Comparison of ENCODE assay signal across 27 cellular contexts in genomic region chr14:103725001-103725682, GRCh38. TPM values are rescaled to one million over a fixed set of nuclear protein-coding genes. Genes with fewer than 3 reads are reported as not detected.
DNase-seq lines count a peak whose midpoint lies in the region; ATAC-seq, FAIRE-seq and TF ChIP-seq lines count a peak whose summit lies in the region.
"Had no signal": no experiment of that assay in that cellular context is flagged by ENCODE, and none has a peak within 500 bp of the region (broad histone marks: within the 10 kb centered on the region; RNA-seq: fewer than 3 reads in every experiment).

No MANE protein-coding gene starts in this region.

- DNase-seq in HepG2 (ENCODE audit: low spot score) (no peak), right lobe of liver (no peak), H1 (ENCODE audit: low read depth in 1 of 2, low spot score in 2 of 2) (no peak), sigmoid colon (no peak), vagina (ENCODE audit: extremely low spot score in 2 of 2) (no peak), T1000 (lab: John Stamatoyannopoulos, UW) (no peak)
- DNase-seq: activated CD4-positive, CD25-positive, alpha-beta regulatory T cell; activated naive CD4-positive, alpha-beta T cell treated with Interleukin-2 at 50 U/mL for 16 hours; DMS 273 treated with DMSO at 0.1 percent for 48 hours; GOT3; KBM-7; mesenchymal stem cell; NCI-H1092 treated with DMSO at 0.1 percent for 48 hours; NCI-H187; NCI-H2171 treated with DMSO at 0.1 percent for 48 hours; NCI-H510A; stimulated activated CD4-positive, alpha-beta T cell treated with anti-CD3 and anti-CD28 coated beads, Interleukin-4, amount 100 ng/mL, for 4 hours; T-helper 1 cell had no signal

- WGBS in HepG2 (ENCODE audit: low lambda C conversion rate), result 80% methylated on average over 1 of the region's 29 CpGs
- no CpG with 5 or more reads among the region's 29 CpGs for WGBS in right lobe of liver (ENCODE audit: insufficient coverage, low coverage, low lambda C conversion rate, missing lambda C conversion rate)
- 92% methylated on average over 29 of the region's 29 CpGs; no CpG with 5 or more reads in 1 of the 2 experiments for WGBS in H1 (ENCODE audit: extremely low coverage in 1 of 2, insufficient coverage in 1 of 2, insufficient read length in 1 of 2, insufficient replicate concordance in 2 of 2, low coverage in 1 of 2, low lambda C conversion rate in 2 of 2, missing lambda C conversion rate in 1 of 2), 2 experiments
- WGBS in sigmoid colon, 2 donors, result 95 to 96% methylated on average over 29 of the region's 29 CpGs

- no peak overlapping the region for H2BK20ac ChIP-seq in H1 (ENCODE audit: low read length)

- no peak overlapping the region for H2AK5ac ChIP-seq in H1 (ENCODE audit: low read depth, low read length)

- intact Hi-C loops in HepG2 (cut with micrococcal nuclease; ENCODE audit: unreplicated experiment), result no loop called here
- intact Hi-C loops in right lobe of liver (cut with DNase I), result no loop called here
- intact Hi-C loops in sigmoid colon (cut with DNase I), result no loop called here
- intact Hi-C loops in vagina (cut with DNase I), result no loop called here

- no TSS peak for BruUV-seq in HepG2 (replicated peaks; lab: Mats Ljungman, UMichigan)

- H3K79me1 ChIP-seq in H1 (ENCODE audit: low read depth, low read length), result peaks cover 14% of the 10 kb centered on the region

- H3K27me3 ChIP-seq in HepG2 (ENCODE audit: control insufficient read depth in 1 of 2, insufficient read depth in 2 of 2, low read length in 2 of 2) (no peaks in the 10 kb centered on the region), right lobe of liver (no peaks in the 10 kb centered on the region), H1 (replicated peaks in 1 of 4; ENCODE audit: control insufficient read depth in 3 of 4, extremely low read depth in 1 of 4, insufficient read depth in 3 of 4, low read length in 3 of 4) (no peaks in the 10 kb centered on the region), sigmoid colon (no peaks in the 10 kb centered on the region), vagina (no peaks in the 10 kb centered on the region)

- no peaks in the 10 kb centered on the region for H3K4me1 ChIP-seq in HepG2 (ENCODE audit: insufficient read depth, low read length)
- peaks cover 0 to 23% (median 6%) of the 10 kb centered on the region in 4 donors for H3K4me1 ChIP-seq in right lobe of liver
- H3K4me1 ChIP-seq in H1 (replicated peaks in 1 of 4; ENCODE audit: control insufficient read depth in 3 of 4, insufficient read depth in 4 of 4, low read length in 3 of 4), result peaks cover 0 to 3% (median 0%) of the 10 kb centered on the region in 4 experiments; a peak in 1 of 7 replicates
- peaks cover 0 to 48% (median 40%) of the 10 kb centered on the region in 4 donors for H3K4me1 ChIP-seq in sigmoid colon
- peaks cover 63% of the 10 kb centered on the region for H3K4me1 ChIP-seq in vagina

- H4K91ac ChIP-seq in H1 (replicated peaks; ENCODE audit: insufficient read length, low read length), result no peak overlapping the region

- H3K27me3 Mint-ChIP-seq in activated T-helper 17 cell treated with anti-CD3 and anti-CD28 coated beads, Interleukin-2, amount 50 U/mL, for 72 hours, result no peaks in the 10 kb centered on the region
- H3K27me3 Mint-ChIP-seq: brain had no signal

- H3K36me3 ChIP-seq in HepG2 (replicated peaks in 1 of 2; ENCODE audit: control insufficient read depth in 1 of 2, insufficient read depth in 2 of 2, low read length in 2 of 2), result peaks cover 12 to 41% of the 10 kb centered on the region in 2 experiments
- peaks cover 0 to 15% (median 0%) of the 10 kb centered on the region in 4 donors for H3K36me3 ChIP-seq in right lobe of liver
- H3K36me3 ChIP-seq in H1 (ENCODE audit: control insufficient read depth in 2 of 4, insufficient read depth in 4 of 4, low read length in 3 of 4), result peaks cover 4 to 19% (median 10%) of the 10 kb centered on the region in 4 experiments; a peak in 6 of 8 replicates
- peaks cover 15 to 41% (median 17%) of the 10 kb centered on the region in 4 donors for H3K36me3 ChIP-seq in sigmoid colon
- H3K36me3 ChIP-seq in vagina, result peaks cover 0 to 25% of the 10 kb centered on the region in 2 donors

- POLR2A ChIA-PET in HepG2 (lab: Yijun Ruan, JAX), result no interaction called here
- POLR2A ChIA-PET in H1 (lab: Charles Lee; ENCODE audit: partially characterized antibody), result interaction anchor here (1.4 to 2.4 kb wide), 3 partner anchors 9 to 21 kb away, joined by 3 to 9 read pairs (median 5); partner anchors contain the start of genes XRCC3 and ZFYVE21

- no peak overlapping the region for H3K9ac ChIP-seq in HepG2 (ENCODE audit: insufficient read depth, low read depth, low read length)
- no peak overlapping the region for H3K9ac ChIP-seq in H1 (replicated peaks in 1 of 4; ENCODE audit: extremely low read depth in 1 of 4, low read depth in 3 of 4, low read length in 3 of 4)

- FAIRE-seq in HepG2 (lab: Jason Lieb, UNC) (no peak), H1 (lab: Jason Lieb, UNC) (no peak)
- FAIRE-seq: A549, HTR-8/SVneo had no signal

- H3K27ac ChIP-seq in HepG2 (ENCODE audit: extremely low read length, insufficient read depth, low read length) (no peak overlapping the region), right lobe of liver (no peak overlapping the region), H1 (ENCODE audit: low read depth, low read length) (no peak overlapping the region), sigmoid colon (peak overlapping the region; percentile 76 to 85 (median 82)), vagina (peak overlapping the region; percentile 92)
- H3K27ac ChIP-seq: A549, SK-N-MC had no signal

- CTCF ChIA-PET in HepG2 (lab: Yijun Ruan, JAX; ENCODE audit: low intra/inter-chr PET ratio, low total read pairs), result no interaction called here
- CTCF ChIA-PET in H1 (lab: Charles Lee; ENCODE audit: partially characterized antibody), result no interaction called here

- H3K79me2 ChIP-seq in HepG2 (ENCODE audit: insufficient read depth, low read length) (peaks cover 45% of the 10 kb centered on the region), H1 (ENCODE audit: control insufficient read depth in 1 of 2, insufficient read depth in 2 of 2, low read length in 2 of 2) (peaks cover 0 to 41% of the 10 kb centered on the region in 2 experiments; a peak in 2 of 4 replicates)

- H4K20me1 ChIP-seq in HepG2 (ENCODE audit: insufficient read depth, low read length) (no peaks in the 10 kb centered on the region), H1 (replicated peaks in 1 of 2; ENCODE audit: control insufficient read depth in 1 of 2, insufficient read depth in 2 of 2, low read length in 2 of 2) (peaks cover 15 to 24% of the 10 kb centered on the region in 2 experiments)

- no peak for TF ChIP-seq POLR2A in HepG2 (IDR thresholded peaks at IDR 0.05; ENCODE audit: insufficient read depth in 1 of 2, low read depth in 2 of 2, low read length in 2 of 2)
- TF ChIP-seq POLR2A in right lobe of liver (IDR thresholded peaks at IDR 0.05), result no peak
- TF ChIP-seq POLR2A in H1 (IDR thresholded peaks at IDR 0.05; ENCODE audit: control extremely low read depth in 1 of 2, low read depth in 2 of 2, low read length in 2 of 2), result no peak
- TF ChIP-seq POLR2A in sigmoid colon (IDR thresholded peaks at IDR 0.05), result no peak
- TF ChIP-seq POLR2A in vagina (IDR thresholded peaks at IDR 0.05), result no peak

- in situ Hi-C loops in HepG2 (cut with HindIII; ENCODE audit: extremely low pct_ligation_motif_present, low pct_unique_long_range_greater_than_20kb), result no loop called here

- peak overlapping the region; percentile 30 for H3K56ac ChIP-seq in H1 (replicated peaks; ENCODE audit: insufficient read length, low read depth, low read length)

- H3K14ac ChIP-seq in H1 (ENCODE audit: insufficient read length), result no peak overlapping the region

- H3K18ac ChIP-seq in H1 (ENCODE audit: extremely low read depth, low read length), result no peak overlapping the region

- no peak overlapping the region; the same call in 1 of the 2 replicates for H4K8ac ChIP-seq in H1 (ENCODE audit: extremely low read depth, insufficient read depth, low read length)

- ATAC-seq in HepG2 (no peak), right lobe of liver (no peak), HG02642 (IDR thresholded peaks at IDR 0.05; ENCODE audit: poor library complexity, unreplicated experiment) (no peak)
- no peak for ATAC-seq in activated T-helper 17 cell treated with anti-CD3 and anti-CD28 coated beads, Interleukin-2, amount 50 U/mL, for 72 hours (replicated peaks)
- ATAC-seq: A549; CD8-positive, alpha-beta T cell; left lobe of liver had no signal

- H3K4ac ChIP-seq in H1 (replicated peaks; ENCODE audit: insufficient read length, low read depth, low read length), result no peak overlapping the region

- no peak for TF ChIP-seq RAD21 in HepG2 (CRISPR knock-in tag; IDR thresholded peaks at IDR 0.05)
- TF ChIP-seq RAD21 in H1 (IDR thresholded peaks at IDR 0.05 in 1 of 2, conservative IDR thresholded peaks at IDR 0.05 in 1 of 2; ENCODE audit: low read depth in 2 of 2, low read length in 2 of 2), result no peak

- H3K4me1 Mint-ChIP-seq in activated T-helper 17 cell treated with anti-CD3 and anti-CD28 coated beads, Interleukin-2, amount 50 U/mL, for 72 hours, result peaks cover 14% of the 10 kb centered on the region

- H2BK5ac ChIP-seq in H1 (ENCODE audit: low read depth, low read length), result no peak overlapping the region

- no peak overlapping the region for H4K5ac ChIP-seq in H1 (ENCODE audit: insufficient read length, low read depth, low read length)

- H2BK120ac ChIP-seq in H1 (replicated peaks; ENCODE audit: low read depth, low read length), result no peak overlapping the region

- H2BK15ac ChIP-seq in H1 (ENCODE audit: low read length), result no peak overlapping the region

- no peak overlapping the region for H3K4me3 Mint-ChIP-seq in activated T-helper 17 cell treated with anti-CD3 and anti-CD28 coated beads, Interleukin-2, amount 50 U/mL, for 72 hours
- H3K4me3 Mint-ChIP-seq: brain; CD8-positive, alpha-beta T cell; neural crest cell had no signal

- H3K36me3 Mint-ChIP-seq in activated T-helper 17 cell treated with anti-CD3 and anti-CD28 coated beads, Interleukin-2, amount 50 U/mL, for 72 hours (ENCODE audit: low read depth), result peaks cover 17% of the 10 kb centered on the region

- no peak overlapping the region for H3K4me2 ChIP-seq in HepG2 (ENCODE audit: low read depth, low read length)
- H3K4me2 ChIP-seq in H1 (ENCODE audit: insufficient read depth in 1 of 2, low read depth in 2 of 2, low read length in 2 of 2), result no peak overlapping the region
- H3K4me2 ChIP-seq: A549 had no signal

- no peaks in the 10 kb centered on the region for H3K23me2 ChIP-seq in H1 (ENCODE audit: low read depth, low read length)

- no peaks in the 10 kb centered on the region for H3K9me3 Mint-ChIP-seq in activated T-helper 17 cell treated with anti-CD3 and anti-CD28 coated beads, Interleukin-2, amount 50 U/mL, for 72 hours
- H3K9me3 Mint-ChIP-seq: brain; CD8-positive, alpha-beta T cell; neural crest cell had no signal

- no peak overlapping the region for H2BK12ac ChIP-seq in H1 (ENCODE audit: low read depth, low read length)

- no peak overlapping the region for H2AFZ ChIP-seq in HepG2 (ENCODE audit: low read length)
- no peak overlapping the region for H2AFZ ChIP-seq in H1 (ENCODE audit: low read length)

- no peak overlapping the region for H3K23ac ChIP-seq in H1 (ENCODE audit: insufficient read length)

- TF ChIP-seq EP300 in HepG2 (IDR thresholded peaks at IDR 0.05; ENCODE audit: low read depth in 2 of 2, low read length in 2 of 2), result no peak
- TF ChIP-seq EP300 in HepG2 (CRISPR knock-in tag; IDR thresholded peaks at IDR 0.05; ENCODE audit: borderline replicate concordance), result no peak
- no peak for TF ChIP-seq EP300 in H1 (IDR thresholded peaks at IDR 0.05; ENCODE audit: borderline replicate concordance in 1 of 2, low read depth in 2 of 2, low read length in 2 of 2)
- no peak for TF ChIP-seq EP300 in sigmoid colon (IDR thresholded peaks at IDR 0.05)

- no peak overlapping the region for H3K27ac Mint-ChIP-seq in activated T-helper 17 cell treated with anti-CD3 and anti-CD28 coated beads, Interleukin-2, amount 50 U/mL, for 72 hours
- H3K27ac Mint-ChIP-seq: CD8-positive, alpha-beta T cell had no signal

- no peak for TF ChIP-seq CTCF in HepG2 (CRISPR knock-in tag; IDR thresholded peaks at IDR 0.05)
- TF ChIP-seq CTCF in right lobe of liver (IDR thresholded peaks at IDR 0.05), result no peak
- no peak for TF ChIP-seq CTCF in H1 (IDR thresholded peaks at IDR 0.05; ENCODE audit: control extremely low read depth in 1 of 3, insufficient read depth in 1 of 3, low read depth in 1 of 3, low read length in 3 of 3)
- no peak for TF ChIP-seq CTCF in sigmoid colon (IDR thresholded peaks at IDR 0.05)
- no peak for TF ChIP-seq CTCF in vagina (IDR thresholded peaks at IDR 0.05)

- H3K9me3 ChIP-seq in HepG2 (ENCODE audit: low read length) (no peaks in the 10 kb centered on the region), right lobe of liver (no peaks in the 10 kb centered on the region), H1 (ENCODE audit: insufficient read depth in 2 of 2, low read depth in 1 of 2, low read length in 1 of 2) (no peaks in the 10 kb centered on the region), sigmoid colon (no peaks in the 10 kb centered on the region), vagina (no peaks in the 10 kb centered on the region)
- H3K9me3 ChIP-seq: A549 had no signal

- no peak overlapping the region for H3K4me3 ChIP-seq in HepG2 (replicated peaks in 1 of 3; ENCODE audit: insufficient read depth in 1 of 3, low read depth in 2 of 3, low read length in 3 of 3)
- no peak overlapping the region for H3K4me3 ChIP-seq in right lobe of liver
- no peak overlapping the region for H3K4me3 ChIP-seq in H1 (ENCODE audit: extremely low read depth in 1 of 4, insufficient read depth in 2 of 4, low read depth in 3 of 4, low read length in 4 of 4)
- H3K4me3 ChIP-seq in sigmoid colon, result no peak overlapping the region
- no peak overlapping the region for H3K4me3 ChIP-seq in vagina
- H3K4me3 ChIP-seq: A549, SK-N-MC had no signal

RNA-seq across cellular contexts. Expression of gene ZFYVE21, which starts 9.5 kb away (rescaled TPM):
- total RNA-seq in HepG2 (2016; rRNA removed; fragmentation: Illumina TruSeq; extraction: Trizol) (34.3 and 35.1 TPM in 2 replicates), right lobe of liver (10 to 100 TPM; 20.9 to 35.2 (median 27.6) TPM), sigmoid colon (100 to 1,000 TPM in 1 of 4 donors, 10 to 100 TPM in 3; 84.2 to 106 (median 89.4) TPM), vagina (172 TPM)
- 12.0 and 12.6 TPM in 2 replicates for total RNA-seq in HepG2 (2016; cell fraction: cytosol; rRNA removed; fragmentation: Illumina TruSeq; extraction: Trizol; ENCODE audit: low read depth)
- total RNA-seq in HepG2 (2016; cell fraction: insoluble cytoplasmic fraction; rRNA removed; fragmentation: Illumina TruSeq; extraction: Trizol), result 36.2 and 37.2 TPM in 2 replicates
- 23.9 and 24.1 TPM in 2 replicates for total RNA-seq in HepG2 (2016; cell fraction: membrane; rRNA removed; fragmentation: Illumina TruSeq; extraction: Trizol)
- 25.9 TPM in 2 replicates for total RNA-seq in HepG2 (2016; cell fraction: nucleus; rRNA removed; fragmentation: Illumina TruSeq; extraction: Trizol)
- polyA plus RNA-seq in HepG2 (2011; rRNA removed) (34.4 and 36.2 TPM in 2 replicates), H1 (2011; rRNA removed) (127 and 143 TPM in 2 replicates), sigmoid colon (10 to 100 TPM; 41.7 to 90.1 (median 61.7) TPM)
- 33.8 and 35.9 TPM in 2 replicates for polyA plus RNA-seq in HepG2 (2011; cell fraction: cytosol; rRNA removed)
- polyA plus RNA-seq in HepG2 (2011; cell fraction: nucleus; rRNA removed), result 57.7 and 67.1 TPM in 2 replicates
- 18.5 and 20.2 TPM in 2 replicates for polyA plus RNA-seq in HepG2 (2012)
- polyA plus RNA-seq in HepG2 (2016; cell fraction: cytosol; fragmentation: Illumina TruSeq; extraction: Trizol; ENCODE audit: low read depth), result 9.6 and 11.9 TPM in 2 replicates
- 38.6 and 42.4 TPM in 2 replicates for polyA plus RNA-seq in HepG2 (2016; cell fraction: insoluble cytoplasmic fraction; fragmentation: Illumina TruSeq; extraction: Trizol; ENCODE audit: low read depth)
- 20.7 and 23.8 TPM in 2 replicates for polyA plus RNA-seq in HepG2 (2016; cell fraction: membrane; fragmentation: Illumina TruSeq; extraction: Trizol; ENCODE audit: low read depth)
- 55.9 and 58.6 TPM in 2 replicates for polyA plus RNA-seq in HepG2 (2016; cell fraction: nucleus; fragmentation: Illumina TruSeq; extraction: Trizol; ENCODE audit: insufficient read depth, low read depth)
- 32.6 and 37.6 TPM in 2 replicates for polyA minus RNA-seq in HepG2 (2011; rRNA and poly(A)+ RNA removed; ENCODE audit: low replicate concordance)
- 12.3 and 14.1 TPM in 2 replicates for polyA minus RNA-seq in HepG2 (2011; cell fraction: cytosol; rRNA and poly(A)+ RNA removed)
- polyA minus RNA-seq in HepG2 (2011; cell fraction: nucleus; rRNA and poly(A)+ RNA removed), result 23.7 and 24.3 TPM in 2 replicates
- 44.3 and 53.4 TPM in 2 replicates for total RNA-seq in H1 (2021; fragmentation: NEBNext Ultra II Directional; extraction: Animal tissue kit (Norgen Biotek cat#: 25700))
- polyA plus RNA-seq in H1 (2011; cell fraction: cytosol; rRNA removed), result 90.7 TPM
- polyA plus RNA-seq in H1 (2011; cell fraction: nucleus; rRNA removed), result 120 TPM
- polyA plus RNA-seq in H1 (2012, experiment 1 of 2), result 47.7 to 65.8 TPM (median 61.0 TPM) in 4 replicates
- 24.4 TPM for polyA plus RNA-seq in H1 (2012, experiment 2 of 2)
- polyA plus RNA-seq in H1 (2013, experiment 1 of 2), result 43.0 TPM
- 40.6 TPM for polyA plus RNA-seq in H1 (2013, experiment 2 of 2)
- polyA minus RNA-seq in H1 (2011; rRNA and poly(A)+ RNA removed), result 31.5 and 34.8 TPM in 2 replicates
- 34.2 TPM for polyA minus RNA-seq in H1 (2011; cell fraction: cytosol; rRNA and poly(A)+ RNA removed)
- polyA minus RNA-seq in H1 (2011; cell fraction: nucleus; rRNA and poly(A)+ RNA removed), result 39.4 TPM
- 10 to 100 TPM; 18.2 to 20.6 TPM for total RNA-seq in activated T-helper 17 cell treated with anti-CD3 and anti-CD28 coated beads, Interleukin-2, amount 50 U/mL, for 72 hours

RNA-seq across cellular contexts. Expression of gene XRCC3, which starts 9.9 kb away (rescaled TPM):
- total RNA-seq in HepG2 (2016; rRNA removed; fragmentation: Illumina TruSeq; extraction: Trizol) (22.7 and 25.8 TPM in 2 replicates), right lobe of liver (1 to 10 TPM in 5 of 6 experiments, under 1 TPM in 1; 0.88 to 6.3 (median 1.8) TPM), sigmoid colon (1 to 10 TPM; 1.8 to 7.5 (median 2.0) TPM), vagina (6.9 TPM)
- total RNA-seq in HepG2 (2016; cell fraction: cytosol; rRNA removed; fragmentation: Illumina TruSeq; extraction: Trizol; ENCODE audit: low read depth), result 7.5 and 8.6 TPM in 2 replicates
- 22.7 and 28.8 TPM in 2 replicates for total RNA-seq in HepG2 (2016; cell fraction: insoluble cytoplasmic fraction; rRNA removed; fragmentation: Illumina TruSeq; extraction: Trizol)
- total RNA-seq in HepG2 (2016; cell fraction: membrane; rRNA removed; fragmentation: Illumina TruSeq; extraction: Trizol), result 19.2 and 25.6 TPM in 2 replicates
- 16.7 and 17.3 TPM in 2 replicates for total RNA-seq in HepG2 (2016; cell fraction: nucleus; rRNA removed; fragmentation: Illumina TruSeq; extraction: Trizol)
- polyA plus RNA-seq in HepG2 (2011; rRNA removed) (5.4 and 5.8 TPM in 2 replicates), H1 (2011; rRNA removed) (36.9 and 51.2 TPM in 2 replicates), sigmoid colon (10 to 100 TPM in 1 of 3 donors, 1 to 10 TPM in 2; 3.6 to 15.7 (median 5.1) TPM)
- polyA plus RNA-seq in HepG2 (2011; cell fraction: cytosol; rRNA removed), result 4.3 and 7.4 TPM in 2 replicates
- 12.7 and 15.0 TPM in 2 replicates for polyA plus RNA-seq in HepG2 (2011; cell fraction: nucleus; rRNA removed)
- polyA plus RNA-seq in HepG2 (2012), result 6.2 and 8.5 TPM in 2 replicates
- 5.5 and 6.6 TPM in 2 replicates for polyA plus RNA-seq in HepG2 (2016; cell fraction: cytosol; fragmentation: Illumina TruSeq; extraction: Trizol; ENCODE audit: low read depth)
- 14.6 and 16.7 TPM in 2 replicates for polyA plus RNA-seq in HepG2 (2016; cell fraction: insoluble cytoplasmic fraction; fragmentation: Illumina TruSeq; extraction: Trizol; ENCODE audit: low read depth)
- 13.9 and 14.8 TPM in 2 replicates for polyA plus RNA-seq in HepG2 (2016; cell fraction: membrane; fragmentation: Illumina TruSeq; extraction: Trizol; ENCODE audit: low read depth)
- polyA plus RNA-seq in HepG2 (2016; cell fraction: nucleus; fragmentation: Illumina TruSeq; extraction: Trizol; ENCODE audit: insufficient read depth, low read depth), result 39.8 and 43.1 TPM in 2 replicates
- polyA minus RNA-seq in HepG2 (2011; rRNA and poly(A)+ RNA removed; ENCODE audit: low replicate concordance), result 11.1 and 22.9 TPM in 2 replicates
- 4.7 and 5.6 TPM in 2 replicates for polyA minus RNA-seq in HepG2 (2011; cell fraction: cytosol; rRNA and poly(A)+ RNA removed)
- polyA minus RNA-seq in HepG2 (2011; cell fraction: nucleus; rRNA and poly(A)+ RNA removed), result 5.5 and 7.3 TPM in 2 replicates
- total RNA-seq in H1 (2021; fragmentation: NEBNext Ultra II Directional; extraction: Animal tissue kit (Norgen Biotek cat#: 25700)), result 41.7 and 41.8 TPM in 2 replicates
- 44.6 TPM for polyA plus RNA-seq in H1 (2011; cell fraction: cytosol; rRNA removed)
- polyA plus RNA-seq in H1 (2011; cell fraction: nucleus; rRNA removed), result 72.6 TPM
- 29.9 to 39.9 TPM (median 33.4 TPM) in 4 replicates for polyA plus RNA-seq in H1 (2012, experiment 1 of 2)
- polyA plus RNA-seq in H1 (2012, experiment 2 of 2), result 49.6 TPM
- polyA plus RNA-seq in H1 (2013, experiment 1 of 2), result 34.4 TPM
- polyA plus RNA-seq in H1 (2013, experiment 2 of 2), result 29.7 TPM
- polyA minus RNA-seq in H1 (2011; rRNA and poly(A)+ RNA removed), result 23.0 and 28.4 TPM in 2 replicates
- 27.0 TPM for polyA minus RNA-seq in H1 (2011; cell fraction: cytosol; rRNA and poly(A)+ RNA removed)
- polyA minus RNA-seq in H1 (2011; cell fraction: nucleus; rRNA and poly(A)+ RNA removed), result 33.4 TPM
- total RNA-seq in activated T-helper 17 cell treated with anti-CD3 and anti-CD28 coated beads, Interleukin-2, amount 50 U/mL, for 72 hours, result 10 to 100 TPM; 36.4 to 62.4 TPM

Comparison
In these comparisons a context has a peak if more than half of its experiments do, and no peak if none do; other contexts are left out.
1. H3K27ac ChIP-seq: peak in sigmoid colon (4 of 4) and vagina (single experiment); none in HepG2 (single experiment), right lobe of liver (0 of 3) and H1 (single experiment).